8 cellular contexts compared by ENCODE assay signal in the genomic region with DNA sequence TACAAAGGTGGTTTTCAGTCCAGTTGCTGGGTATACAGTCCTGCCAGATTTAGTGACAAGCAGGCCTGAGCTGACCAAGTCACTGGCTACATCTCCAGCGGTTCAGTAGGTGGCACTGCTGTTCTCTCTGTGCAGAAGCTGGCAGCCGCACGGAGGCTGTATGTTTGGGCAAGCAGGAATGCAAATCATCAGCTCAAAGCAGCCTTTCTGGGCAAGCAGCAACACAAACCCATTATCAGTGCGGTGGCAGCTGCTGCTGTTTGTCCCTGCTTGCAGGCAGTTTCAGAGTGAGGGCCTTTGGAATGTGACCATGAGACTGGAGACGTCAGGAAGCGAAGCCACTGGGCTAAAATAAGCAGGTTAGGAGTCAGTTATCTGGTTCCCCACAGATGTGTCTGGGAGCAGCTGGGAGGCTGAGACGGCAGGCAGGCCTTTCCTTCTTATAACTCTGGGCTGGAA.
DNase-seq lines count a peak whose midpoint lies in the region; ATAC-seq, FAIRE-seq and TF ChIP-seq lines count a peak whose summit lies in the region.

No MANE protein-coding gene starts in this region.

- TF ChIP-seq EP300 in HepG2 (IDR thresholded peaks at IDR 0.05; ENCODE audit: low read depth in 2 of 2, low read length in 2 of 2), result no peak
- no peak for TF ChIP-seq EP300 in HepG2 (CRISPR knock-in tag; IDR thresholded peaks at IDR 0.05; ENCODE audit: borderline replicate concordance)

- no peaks in the 10 kb centered on the region for H3K9me3 ChIP-seq in HepG2 (ENCODE audit: low read length)

- H3K9me3 Mint-ChIP-seq in activated CD4-positive, alpha-beta T cell treated with anti-CD3 and anti-CD28 coated beads for 36 hours (ENCODE audit: low read depth), result no peaks in the 10 kb centered on the region

- TF ChIP-seq CTCF in C4-2B (conservative IDR thresholded peaks at IDR 0.05) (peak; percentile 91), HepG2 (CRISPR knock-in tag; IDR thresholded peaks at IDR 0.05) (peak; percentile 97)

- FAIRE-seq in HepG2 (lab: Jason Lieb, UNC), result peak; percentile 80

- H3K27ac ChIP-seq in C4-2B (peak overlapping the region; percentile 20; the same call in 1 of the 2 replicates), cingulate gyrus (ENCODE audit: low read depth, low read length) (peak overlapping the region; percentile 66), HepG2 (ENCODE audit: extremely low read length, insufficient read depth, low read length) (no peak overlapping the region)

- intact Hi-C loops in activated CD4-positive, alpha-beta T cell treated with anti-CD3 and anti-CD28 coated beads for 36 hours (cut with DNase I, micrococcal nuclease), result loop anchor here (1.0 to 5.0 kb wide), 5 partner anchors 33 to 402 kb away; no protein-coding TSS in a partner anchor
- intact Hi-C loops in HepG2 (cut with micrococcal nuclease; ENCODE audit: unreplicated experiment), result loop anchor here (1.0 kb wide), 3 partner anchors 145 to 1222 kb away; no protein-coding TSS in a partner anchor

- ATAC-seq in GM19351 (IDR thresholded peaks at IDR 0.05; ENCODE audit: unreplicated experiment) (peak; percentile 100), HG03457 (IDR thresholded peaks at IDR 0.05; ENCODE audit: unreplicated experiment) (peak; percentile 100), HepG2 (peak; percentile 100)
- ATAC-seq in activated CD4-positive, alpha-beta T cell treated with anti-CD3 and anti-CD28 coated beads for 36 hours, result peak; percentile 100

- H3K79me2 ChIP-seq in HepG2 (ENCODE audit: insufficient read depth, low read length), result no peaks in the 10 kb centered on the region

- POLR2A ChIA-PET in activated CD4-positive, alpha-beta T cell treated with anti-CD3 and anti-CD28 coated beads for 36 hours (lab: Charles Lee), result interaction anchor here (0.8 to 1.2 kb wide), 3 partner anchors 73 to 155 kb away, joined by 3 to 4 read pairs (median 3); a partner anchor contains a TSS
- POLR2A ChIA-PET in HepG2 (lab: Yijun Ruan, JAX), result no interaction called here

- DNase-seq in NCI-H510A treated with DMSO at 0.1 percent for 48 hours (lab: John Stamatoyannopoulos, UW), result peak; percentile 80
- DNase-seq in activated CD4-positive, alpha-beta T cell treated with anti-CD3 and anti-CD28 coated beads for 36 hours, result peak; percentile 86
- peak; percentile 75 for DNase-seq in HepG2 (ENCODE audit: low spot score)
- DNase-seq in stimulated activated CD4-positive, alpha-beta T cell treated with anti-CD3 and anti-CD28 coated beads, Interleukin-4, amount 100 ng/mL, for 1 hour, result peak; percentile 67

- in situ Hi-C loops in HepG2 (cut with HindIII; ENCODE audit: extremely low pct_ligation_motif_present, low pct_unique_long_range_greater_than_20kb), result no loop called here

- H3K27me3 Mint-ChIP-seq in activated CD4-positive, alpha-beta T cell treated with anti-CD3 and anti-CD28 coated beads for 36 hours, result no peaks in the 10 kb centered on the region

- H3K4me1 Mint-ChIP-seq in activated CD4-positive, alpha-beta T cell treated with anti-CD3 and anti-CD28 coated beads for 36 hours, result peaks cover 10% of the 10 kb centered on the region

- TF ChIP-seq POLR2A in HepG2 (IDR thresholded peaks at IDR 0.05; ENCODE audit: insufficient read depth in 1 of 2, low read depth in 2 of 2, low read length in 2 of 2), result no peak

- CTCF ChIA-PET in activated CD4-positive, alpha-beta T cell treated with anti-CD3 and anti-CD28 coated beads for 36 hours (lab: Charles Lee), result interaction anchor here (0.6 to 6.0 kb wide), 42 partner anchors 8 to 402 kb away, joined by 3 to 113 read pairs (median 4); a partner anchor contains a TSS
- CTCF ChIA-PET in HepG2 (lab: Yijun Ruan, JAX; ENCODE audit: low intra/inter-chr PET ratio, low total read pairs), result interaction anchor here (1.0 to 1.3 kb wide), 2 partner anchors 145 to 403 kb away, joined by 3 to 9 read pairs; no protein-coding TSS in a partner anchor

- H2AFZ ChIP-seq in HepG2 (ENCODE audit: low read length), result no peak overlapping the region

- H3K36me3 Mint-ChIP-seq in activated CD4-positive, alpha-beta T cell treated with anti-CD3 and anti-CD28 coated beads for 36 hours (ENCODE audit: low read depth), result no peaks in the 10 kb centered on the region

- no peak overlapping the region for H3K4me3 ChIP-seq in HepG2 (replicated peaks in 1 of 3; ENCODE audit: insufficient read depth in 1 of 3, low read depth in 2 of 3, low read length in 3 of 3)

- no peak overlapping the region for H3K4me3 Mint-ChIP-seq in activated CD4-positive, alpha-beta T cell treated with anti-CD3 and anti-CD28 coated beads for 36 hours

- H3K9ac ChIP-seq in HepG2 (ENCODE audit: insufficient read depth, low read depth, low read length), result no peak overlapping the region

- peak overlapping the region; percentile 73 for H3K27ac Mint-ChIP-seq in activated CD4-positive, alpha-beta T cell treated with anti-CD3 and anti-CD28 coated beads for 36 hours

- WGBS in HepG2 (ENCODE audit: low lambda C conversion rate), result 0% methylated on average over 5 of the region's 7 CpGs

- BruUV-seq in HepG2 (replicated peaks; lab: Mats Ljungman, UMichigan), result no TSS peak

- peak overlapping the region; percentile 54 for H3K4me2 ChIP-seq in HepG2 (ENCODE audit: low read depth, low read length)

- no peaks in the 10 kb centered on the region for H3K4me1 ChIP-seq in HepG2 (ENCODE audit: insufficient read depth, low read length)

- TF ChIP-seq RAD21 in HepG2 (CRISPR knock-in tag; IDR thresholded peaks at IDR 0.05), result peak; percentile 86

- no peaks in the 10 kb centered on the region for H3K27me3 ChIP-seq in HepG2 (ENCODE audit: control insufficient read depth in 1 of 2, insufficient read depth in 2 of 2, low read length in 2 of 2)

- H3K36me3 ChIP-seq in HepG2 (replicated peaks in 1 of 2; ENCODE audit: control insufficient read depth in 1 of 2, insufficient read depth in 2 of 2, low read length in 2 of 2), result no peaks in the 10 kb centered on the region

- H4K20me1 ChIP-seq in HepG2 (ENCODE audit: insufficient read depth, low read length), result no peaks in the 10 kb centered on the region

TF ChIP-seq in HepG2, 621 proteins besides CTCF, POLR2A, EP300 and RAD21 (continues in another document):
- TF ChIP-seq ZNF788 (CRISPR knock-in tag; IDR thresholded peaks at IDR 0.05; ENCODE audit: borderline replicate concordance) (no peak; the same call in 1 of the 2 replicates), ZNF552 (CRISPR knock-in tag; IDR thresholded peaks at IDR 0.05; ENCODE audit: borderline replicate concordance) (no peak), ZBTB1 (CRISPR knock-in tag; IDR thresholded peaks at IDR 0.05; ENCODE audit: borderline replicate concordance) (no peak), ZNF234 (CRISPR knock-in tag; conservative IDR thresholded peaks at IDR 0.05) (no peak), DNMT3B (CRISPR knock-in tag; conservative IDR thresholded peaks at IDR 0.05) (no peak), ZNF564 (CRISPR knock-in tag; IDR thresholded peaks at IDR 0.05) (no peak), ZNF263 (CRISPR knock-in tag; IDR thresholded peaks at IDR 0.05) (no peak), PRPF4 (IDR thresholded peaks at IDR 0.05; ENCODE audit: low read depth, low read length, poor library complexity, severe bottlenecking) (no peak), ERF (CRISPR knock-in tag; IDR thresholded peaks at IDR 0.05) (peak; percentile 58; the same call in 1 of the 2 replicates)
- TF ChIP-seq, protein P1, sequence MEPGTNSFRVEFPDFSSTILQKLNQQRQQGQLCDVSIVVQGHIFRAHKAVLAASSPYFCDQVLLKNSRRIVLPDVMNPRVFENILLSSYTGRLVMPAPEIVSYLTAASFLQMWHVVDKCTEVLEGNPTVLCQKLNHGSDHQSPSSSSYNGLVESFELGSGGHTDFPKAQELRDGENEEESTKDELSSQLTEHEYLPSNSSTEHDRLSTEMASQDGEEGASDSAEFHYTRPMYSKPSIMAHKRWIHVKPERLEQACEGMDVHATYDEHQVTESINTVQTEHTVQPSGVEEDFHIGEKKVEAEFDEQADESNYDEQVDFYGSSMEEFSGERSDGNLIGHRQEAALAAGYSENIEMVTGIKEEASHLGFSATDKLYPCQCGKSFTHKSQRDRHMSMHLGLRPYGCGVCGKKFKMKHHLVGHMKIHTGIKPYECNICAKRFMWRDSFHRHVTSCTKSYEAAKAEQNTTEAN (CRISPR knock-in tag; conservative IDR thresholded peaks at IDR 0.05), result no peak
- TF ChIP-seq, protein P2, sequence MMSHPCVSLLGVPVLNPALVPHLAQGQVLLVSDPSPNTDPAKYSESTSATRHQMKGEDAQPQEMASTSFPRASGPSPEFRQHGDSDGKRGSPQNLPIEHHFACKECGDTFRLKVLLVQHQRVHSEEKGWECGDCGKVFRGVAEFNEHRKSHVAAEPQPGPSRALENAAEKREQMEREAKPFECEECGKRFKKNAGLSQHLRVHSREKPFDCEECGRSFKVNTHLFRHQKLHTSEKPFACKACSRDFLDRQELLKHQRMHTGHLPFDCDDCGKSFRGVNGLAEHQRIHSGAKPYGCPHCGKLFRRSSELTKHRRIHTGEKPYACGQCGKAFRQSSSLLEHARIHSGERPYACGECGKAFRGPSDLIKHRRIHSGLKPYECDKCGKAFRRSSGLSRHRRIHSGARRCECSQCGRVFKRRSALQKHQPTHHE (CRISPR knock-in tag; IDR thresholded peaks at IDR 0.05; ENCODE audit: borderline replicate concordance), result no peak
